22 cellular contexts compared by ENCODE assay signal in genomic region chr21:22106720-22107410, GRCh38.
DNase-seq lines count a peak whose midpoint lies in the region; ATAC-seq and TF ChIP-seq lines count a peak whose summit lies in the region.
"Had no signal": no experiment of that assay in that cellular context is flagged by ENCODE, and none has a peak within 500 bp of the region (broad histone marks: within the 10 kb centered on the region; RNA-seq: fewer than 3 reads in every experiment).

No MANE protein-coding gene starts in this region.

- peak overlapping the region; percentile 50 for H3K27ac ChIP-seq in DND-41 (ENCODE audit: low read length)
- H3K27ac ChIP-seq in PC-3 (ENCODE audit: low read length), result no peak overlapping the region
- no peak overlapping the region for H3K27ac ChIP-seq in SU-DHL-6 (ENCODE audit: low read depth, low read length)
- no peak overlapping the region for H3K27ac ChIP-seq in tibial artery
- no peak overlapping the region for H3K27ac ChIP-seq in psoas muscle
- H3K27ac ChIP-seq: 22Rv1; A549; BLaER1 treated with 17β-estradiol and CSF1 and Interleukin-3, amounts not matched to agents 10 nM and 100 nM; C4-2B had no signal

- peaks cover 25% of the 10 kb centered on the region for H3K4me1 ChIP-seq in DND-41 (ENCODE audit: insufficient read depth, low read length)
- peaks cover 20% of the 10 kb centered on the region for H3K4me1 ChIP-seq in PC-3 (ENCODE audit: insufficient read depth, low read length)
- no peaks in the 10 kb centered on the region for H3K4me1 ChIP-seq in tibial artery
- no peaks in the 10 kb centered on the region for H3K4me1 ChIP-seq in psoas muscle
- H3K4me1 ChIP-seq: A549; BLaER1 treated with 17β-estradiol and CSF1 and Interleukin-3, amounts not matched to agents 10 nM and 100 nM; Caco-2 had no signal

- H3K9me2 ChIP-seq in PC-3 (replicated peaks; ENCODE audit: low read length) (no peaks in the 10 kb centered on the region), SU-DHL-6 (replicated peaks; ENCODE audit: insufficient read depth, low read length) (no peaks in the 10 kb centered on the region)

- no peaks in the 10 kb centered on the region for H3K4me1 Mint-ChIP-seq in activated naive CD8-positive, alpha-beta T cell treated with anti-CD3 and anti-CD28 coated beads for 36 hours
- H3K4me1 Mint-ChIP-seq: B cell had no signal

- WGBS in psoas muscle, 3 donors, result 66 to 72% (median 70%) methylated on average over 2 of the region's 2 CpGs

- DNase-seq in DND-41, result no peak
- peak; percentile 71 to 85 for DNase-seq in NCI-H526 (lab: John Stamatoyannopoulos, UW)
- peak; percentile 61 for DNase-seq in PC-3
- no peak for DNase-seq in tibial artery
- no peak for DNase-seq in psoas muscle
- no peak for DNase-seq in NOMO-1 treated with DMSO at 0.1 percent for 48 hours (lab: John Stamatoyannopoulos, UW; ENCODE audit: unreplicated experiment)
- no peak for DNase-seq in activated naive CD8-positive, alpha-beta T cell treated with anti-CD3 and anti-CD28 coated beads for 36 hours
- DNase-seq: AML-193; Caco-2; Calu3; CD4-positive, alpha-beta T cell; CD8-positive, alpha-beta T cell; DMS79 treated with DMSO at 0.1 percent for 48 hours; EL; GDM1 had no signal

- H3K4me3 Mint-ChIP-seq in activated naive CD8-positive, alpha-beta T cell treated with anti-CD3 and anti-CD28 coated beads for 36 hours, result no peak overlapping the region
- H3K4me3 Mint-ChIP-seq: B cell; CD4-positive, alpha-beta T cell; CD8-positive, alpha-beta T cell had no signal

- H3K9me3 Mint-ChIP-seq in activated naive CD8-positive, alpha-beta T cell treated with anti-CD3 and anti-CD28 coated beads for 36 hours, result no peaks in the 10 kb centered on the region

- no peak overlapping the region for H3K4me3 ChIP-seq in DND-41 (ENCODE audit: low read depth in 1 of 2, low read length in 2 of 2)
- H3K4me3 ChIP-seq in PC-3 (ENCODE audit: low read length), result no peak overlapping the region
- no peak overlapping the region for H3K4me3 ChIP-seq in SU-DHL-6 (ENCODE audit: insufficient read depth, low read length, poor library complexity, severe bottlenecking)
- H3K4me3 ChIP-seq in tibial artery, result no peak overlapping the region
- H3K4me3 ChIP-seq in psoas muscle, result no peak overlapping the region
- H3K4me3 ChIP-seq: A549; BLaER1 treated with 17β-estradiol and CSF1 and Interleukin-3, amounts not matched to agents 10 nM and 100 nM; GM12878 had no signal

- H2AFZ ChIP-seq in DND-41 (ENCODE audit: low read depth, low read length) (no peak overlapping the region), PC-3 (ENCODE audit: low read length) (no peak overlapping the region), SU-DHL-6 (ENCODE audit: low read depth, low read length, severe bottlenecking) (peak overlapping the region; percentile 32)

- H3K9me3 ChIP-seq in DND-41 (ENCODE audit: insufficient read depth, low read length, severe bottlenecking), result peaks cover 22% of the 10 kb centered on the region
- H3K9me3 ChIP-seq in PC-3 (ENCODE audit: low read length), result 0 out of 2 replicates have a peak, but pooled peaks cover 6% of the 10 kb centered on the region
- no peaks in the 10 kb centered on the region for H3K9me3 ChIP-seq in SU-DHL-6 (ENCODE audit: insufficient read depth, low read length)
- no peaks in the 10 kb centered on the region for H3K9me3 ChIP-seq in tibial artery
- no peaks in the 10 kb centered on the region for H3K9me3 ChIP-seq in psoas muscle
- H3K9me3 ChIP-seq: A549; BLaER1 treated with 17β-estradiol and CSF1 and Interleukin-3, amounts not matched to agents 10 nM and 100 nM; Caco-2 had no signal

- POLR2A ChIA-PET in PC-3 (lab: Charles Lee; ENCODE audit: unreplicated experiment), result no interaction called here

- H3K27ac Mint-ChIP-seq in activated naive CD8-positive, alpha-beta T cell treated with anti-CD3 and anti-CD28 coated beads for 36 hours, result no peak overlapping the region
- H3K27ac Mint-ChIP-seq: B cell; CD4-positive, alpha-beta T cell; CD8-positive, alpha-beta T cell had no signal

- H3K9ac ChIP-seq in DND-41 (ENCODE audit: low read depth, low read length), result no peak overlapping the region
- H3K9ac ChIP-seq in PC-3 (ENCODE audit: low read length), result no peak overlapping the region
- H3K9ac ChIP-seq in SU-DHL-6 (ENCODE audit: low read length), result no peak overlapping the region
- H3K9ac ChIP-seq: BLaER1 treated with 17β-estradiol and CSF1 and Interleukin-3, amounts not matched to agents 10 nM and 100 nM had no signal

- TF ChIP-seq CTCF in DND-41 (IDR thresholded peaks at IDR 0.05; ENCODE audit: borderline replicate concordance, extremely low read depth, low read length, poor library complexity, severe bottlenecking) (no peak), PC-3 (conservative IDR thresholded peaks at IDR 0.05; ENCODE audit: low read depth, low read length) (no peak), SU-DHL-6 (IDR thresholded peaks at IDR 0.05; ENCODE audit: insufficient read depth, low read length, poor library complexity, severe bottlenecking) (no peak), tibial artery (IDR thresholded peaks at IDR 0.05) (no peak), psoas muscle (IDR thresholded peaks at IDR 0.05) (no peak)

- H3F3A ChIP-seq in PC-3 (ENCODE audit: low read length, unreplicated experiment) (no peaks in the 10 kb centered on the region), SU-DHL-6 (ENCODE audit: insufficient read depth) (no peaks in the 10 kb centered on the region)

- H3K36me3 ChIP-seq in DND-41 (ENCODE audit: insufficient read depth, low read length) (0 out of 2 replicates have a peak, but pooled peaks cover 5% of the 10 kb centered on the region), PC-3 (ENCODE audit: low read depth, low read length) (no peaks in the 10 kb centered on the region), SU-DHL-6 (ENCODE audit: low read length) (no peaks in the 10 kb centered on the region), tibial artery (no peaks in the 10 kb centered on the region), psoas muscle (ENCODE audit: insufficient read depth in 1 of 2, low read depth in 1 of 2) (no peaks in the 10 kb centered on the region)
- H3K36me3 ChIP-seq: BLaER1 treated with 17β-estradiol and CSF1 and Interleukin-3, amounts not matched to agents 10 nM and 100 nM had no signal

- peak; percentile 81 for ATAC-seq in DND-41 (ENCODE audit: insufficient read depth, low read depth)
- peak; percentile 92 for ATAC-seq in PC-3
- ATAC-seq in psoas muscle, result no peak
- ATAC-seq: A549; CD8-positive, alpha-beta T cell; GM12878 had no signal

- BruUV-seq in PC-3 (replicated peaks; lab: Mats Ljungman, UMichigan), result no TSS peak

- CTCF ChIA-PET in PC-3 (lab: Charles Lee), result no interaction called here

- H3K36me3 Mint-ChIP-seq in activated naive CD8-positive, alpha-beta T cell treated with anti-CD3 and anti-CD28 coated beads for 36 hours, result no peaks in the 10 kb centered on the region
- H3K36me3 Mint-ChIP-seq: CD8-positive, alpha-beta T cell had no signal

- H3K27me3 Mint-ChIP-seq in activated naive CD8-positive, alpha-beta T cell treated with anti-CD3 and anti-CD28 coated beads for 36 hours, result no peaks in the 10 kb centered on the region
- H3K27me3 Mint-ChIP-seq: B cell; CD4-positive, alpha-beta T cell had no signal

- intact Hi-C loops in PC-3 (cut with micrococcal nuclease) (no loop called here), tibial artery (cut with DNase I; ENCODE audit: low total_unique reads) (no loop called here), psoas muscle (cut with DNase I) (no loop called here)

- H3K79me2 ChIP-seq in DND-41 (ENCODE audit: insufficient read depth, low read length) (no peaks in the 10 kb centered on the region), PC-3 (ENCODE audit: low read length) (no peaks in the 10 kb centered on the region), SU-DHL-6 (ENCODE audit: insufficient read depth, low read length) (no peaks in the 10 kb centered on the region)

- H4K20me1 ChIP-seq in DND-41 (ENCODE audit: insufficient read depth, low read length), result no peaks in the 10 kb centered on the region
- H4K20me1 ChIP-seq in PC-3 (ENCODE audit: low read length), result no peaks in the 10 kb centered on the region
- H4K20me1 ChIP-seq in SU-DHL-6 (ENCODE audit: low read depth, low read length), result no peaks in the 10 kb centered on the region
- H4K20me1 ChIP-seq: BLaER1 treated with 17β-estradiol and CSF1 and Interleukin-3, amounts not matched to agents 10 nM and 100 nM had no signal

- H3K27me3 ChIP-seq in DND-41 (ENCODE audit: insufficient read depth, low read length, poor library complexity), result no peaks in the 10 kb centered on the region
- H3K27me3 ChIP-seq in PC-3 (ENCODE audit: low read length), result no peaks in the 10 kb centered on the region
- no peaks in the 10 kb centered on the region for H3K27me3 ChIP-seq in SU-DHL-6 (ENCODE audit: low read length)
- no peaks in the 10 kb centered on the region for H3K27me3 ChIP-seq in tibial artery
- no peaks in the 10 kb centered on the region for H3K27me3 ChIP-seq in psoas muscle (ENCODE audit: insufficient read depth in 3 of 3, low read length in 2 of 3)
- H3K27me3 ChIP-seq: BLaER1 treated with 17β-estradiol and CSF1 and Interleukin-3, amounts not matched to agents 10 nM and 100 nM had no signal

- H3K4me2 ChIP-seq in DND-41 (ENCODE audit: insufficient read depth, low read length) (0 out of 2 replicates have a peak overlapping the region, but pooled peaks have one; percentile 21), PC-3 (ENCODE audit: low read length) (peak overlapping the region; percentile 19; the same call in 1 of the 2 replicates), SU-DHL-6 (ENCODE audit: low read depth, low read length, poor library complexity, severe bottlenecking) (no peak overlapping the region)
- H3K4me2 ChIP-seq: A549; BLaER1 treated with 17β-estradiol and CSF1 and Interleukin-3, amounts not matched to agents 10 nM and 100 nM had no signal

Comparison
In these comparisons a context has a peak if more than half of its experiments do, and no peak if none do; other contexts are left out.
1. ATAC-seq: peak in DND-41 (single experiment) and PC-3 (single experiment); none in psoas muscle (0 of 4).
2. DNase-seq: peak in NCI-H526 (2 of 2) and PC-3 (single experiment); none in DND-41 (single experiment), tibial artery (0 of 2), psoas muscle (0 of 2), NOMO-1 treated with DMSO at 0.1 percent for 48 hours (single experiment) and activated naive CD8-positive, alpha-beta T cell treated with anti-CD3 and anti-CD28 coated beads for 36 hours (single experiment).